ENCODE assay signal across 26 cellular contexts in the genomic region with DNA sequence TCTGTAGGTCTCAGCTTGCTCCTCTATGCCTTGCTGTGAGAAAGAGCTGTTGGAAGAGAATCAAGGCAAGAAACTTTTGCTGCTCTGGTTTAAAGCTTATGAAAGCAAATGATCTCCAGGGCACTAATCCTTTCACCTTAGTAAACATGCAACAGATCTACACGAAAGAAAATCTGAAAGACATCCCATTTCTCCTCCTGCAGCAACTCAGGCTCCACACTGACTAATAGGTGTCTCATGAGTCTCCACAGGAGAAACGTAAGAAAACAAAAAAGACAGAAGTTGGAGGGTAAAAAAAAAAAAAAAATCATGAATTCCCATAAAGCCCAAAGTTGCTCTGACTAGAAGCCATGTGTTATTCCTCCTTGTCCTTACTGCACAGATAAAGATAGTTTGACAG.
DNase-seq lines count a peak whose midpoint lies in the region; ATAC-seq and TF ChIP-seq lines count a peak whose summit lies in the region.
"Had no signal": no experiment of that assay in that cellular context is flagged by ENCODE, and none has a peak within 500 bp of the region (broad histone marks: within the 10 kb centered on the region; RNA-seq: fewer than 3 reads in every experiment).

No MANE protein-coding gene starts in this region.

- TF ChIP-seq CTCF in H9 (conservative IDR thresholded peaks at IDR 0.05) (no peak), VCaP (conservative IDR thresholded peaks at IDR 0.05) (no peak), epithelial cell of esophagus (IDR thresholded peaks at IDR 0.05; ENCODE audit: insufficient read depth, low read depth, low read length, missing control alignments) (no peak), omental fat pad (IDR thresholded peaks at IDR 0.05) (no peak)

- no peak overlapping the region for H3T11ph ChIP-seq in H9 (ENCODE audit: low read length)

- H3K4me2 ChIP-seq in H9 (ENCODE audit: insufficient read depth, insufficient read length, low read length), result no peak overlapping the region

- H3K79me2 ChIP-seq in H9 (ENCODE audit: insufficient read depth, low read length), result no peaks in the 10 kb centered on the region

- no peak overlapping the region for H3K4me3 ChIP-seq in epithelial cell of esophagus (ENCODE audit: low read length)
- H3K4me3 ChIP-seq in naive thymus-derived CD4-positive, alpha-beta T cell (ENCODE audit: low read length), result no peak overlapping the region
- H3K4me3 ChIP-seq: body of pancreas, right lobe of liver, transverse colon had no signal

- H3K9me3 ChIP-seq in H9 (ENCODE audit: control insufficient read depth, low read depth, low read length), result no peaks in the 10 kb centered on the region
- H3K9me3 ChIP-seq in naive thymus-derived CD4-positive, alpha-beta T cell (ENCODE audit: control insufficient read depth in 2 of 3, low read length in 3 of 3), result no peaks in the 10 kb centered on the region
- H3K9me3 ChIP-seq: body of pancreas, right lobe of liver, transverse colon had no signal

- WGBS in H9 (ENCODE audit: extremely low coverage, insufficient read length, low lambda C conversion rate), result no CpG with 5 or more reads among the region's 2 CpGs

- intact Hi-C loops in naive thymus-derived CD4-positive, alpha-beta T cell (cut with micrococcal nuclease), result no loop called here

- no peak overlapping the region for H2BK5ac ChIP-seq in H9 (ENCODE audit: insufficient read length, low read length)

- H3K9ac ChIP-seq in H9 (ENCODE audit: extremely low read depth, insufficient read length, low read length), result no peak overlapping the region

- H3K36me3 ChIP-seq in naive thymus-derived CD4-positive, alpha-beta T cell (ENCODE audit: control insufficient read depth in 2 of 3, insufficient read depth in 3 of 3, low read length in 3 of 3), result no peaks in the 10 kb centered on the region
- H3K36me3 ChIP-seq: right lobe of liver, transverse colon had no signal

- no peaks in the 10 kb centered on the region for H4K20me1 ChIP-seq in H9 (ENCODE audit: control insufficient read depth, insufficient read depth, insufficient read length)

- no peak overlapping the region for H3K14ac ChIP-seq in H9 (ENCODE audit: insufficient read depth, low read length)

- H4K5ac ChIP-seq in H9 (ENCODE audit: insufficient read length, low read depth, low read length), result no peak overlapping the region

- peak overlapping the region in 2 of 3 experiments; percentile 6 to 59; a peak in 2 of 7 replicates for H3K27ac Mint-ChIP-seq in H9
- H3K27ac Mint-ChIP-seq in naive thymus-derived CD4-positive, alpha-beta T cell, result no peak overlapping the region
- H3K27ac Mint-ChIP-seq: activated CD8-positive, alpha-beta memory T cell treated with anti-CD3 and anti-CD28 coated beads, Interleukin-2, amount 10 ng/mL, durations not matched to agents 7 days and 5 days; CD8-positive, alpha-beta memory T cell; IgD-negative memory B cell; memory B cell; progenitor cell of endocrine pancreas; T-helper 1 cell treated with Interleukin-12 subunit alpha and Interleukin-12 subunit beta and Interleukin-4 antibody, amounts not matched to agents 30 μg/mL and 1 μg/mL, for 36 hours had no signal

- H3K4ac ChIP-seq in H9 (ENCODE audit: low read depth, low read length), result no peak overlapping the region

- no peak overlapping the region for H4K8ac ChIP-seq in H9 (replicated peaks; ENCODE audit: insufficient read length, low read depth, low read length)

- no peaks in the 10 kb centered on the region for H3K79me1 ChIP-seq in H9 (ENCODE audit: insufficient read depth, low read depth, low read length, poor library complexity, severe bottlenecking)

- H3K36me3 Mint-ChIP-seq in H9 (ENCODE audit: insufficient read depth in 1 of 3, low read depth in 3 of 3), result no peaks in the 10 kb centered on the region
- no peaks in the 10 kb centered on the region for H3K36me3 Mint-ChIP-seq in naive thymus-derived CD4-positive, alpha-beta T cell
- H3K36me3 Mint-ChIP-seq: activated CD8-positive, alpha-beta memory T cell treated with anti-CD3 and anti-CD28 coated beads, Interleukin-2, amount 10 ng/mL, durations not matched to agents 7 days and 5 days; CD8-positive, alpha-beta memory T cell; IgD-negative memory B cell; memory B cell had no signal

- ATAC-seq in omental fat pad (ENCODE audit: low FRiP score) (peak; percentile 65), GM18867 (IDR thresholded peaks at IDR 0.05; ENCODE audit: unreplicated experiment) (no peak)
- no peak for ATAC-seq in naive thymus-derived CD4-positive, alpha-beta T cell
- ATAC-seq: activated CD8-positive, alpha-beta memory T cell treated with anti-CD3 and anti-CD28 coated beads, Interleukin-2, amount 10 ng/mL, durations not matched to agents 7 days and 5 days; activated T-cell treated with anti-CD3 and anti-CD28 coated beads, Interleukin-2, amount 50 U/mL, for 4 hours; body of pancreas; Panc1; right lobe of liver; SK-N-SH treated with all-trans-retinoic acid at 6 μM for 48 hours had no signal

- no peaks in the 10 kb centered on the region for H3K23me2 ChIP-seq in H9 (ENCODE audit: insufficient read length, low read depth, low read length, poor library complexity, severe bottlenecking)

- CTCF ChIA-PET in naive thymus-derived CD4-positive, alpha-beta T cell (lab: Charles Lee), result no interaction called here

- no peak overlapping the region for H3K18ac ChIP-seq in H9 (ENCODE audit: insufficient read length, low read depth, low read length)

- H2AFZ ChIP-seq in H9 (ENCODE audit: low read length), result no peak overlapping the region

- no peak overlapping the region for H2BK120ac ChIP-seq in H9 (ENCODE audit: low read depth, low read length, poor library complexity, severe bottlenecking)

- H3K4me1 ChIP-seq in H9 (ENCODE audit: insufficient read depth, low read length), result no peaks in the 10 kb centered on the region
- H3K4me1 ChIP-seq in naive thymus-derived CD4-positive, alpha-beta T cell (ENCODE audit: control insufficient read depth in 2 of 2, insufficient read depth in 2 of 2, low read length in 2 of 2), result peaks cover 0 to 3% of the 10 kb centered on the region in 2 donors
- H3K4me1 ChIP-seq: body of pancreas, right lobe of liver, transverse colon had no signal

- H3K56ac ChIP-seq in H9 (ENCODE audit: insufficient read length, low read depth, low read length), result no peak overlapping the region

- no peak overlapping the region for H2AK5ac ChIP-seq in H9 (ENCODE audit: insufficient read length, low read length)

- no peaks in the 10 kb centered on the region for H3K27me3 ChIP-seq in H9 (ENCODE audit: insufficient read depth, low read length)
- H3K27me3 ChIP-seq in naive thymus-derived CD4-positive, alpha-beta T cell (ENCODE audit: control insufficient read depth in 2 of 2, insufficient read depth in 2 of 2, low read length in 2 of 2), result no peaks in the 10 kb centered on the region
- H3K27me3 ChIP-seq: body of pancreas, right lobe of liver, transverse colon had no signal

- H3K9me3 Mint-ChIP-seq in H9, result no peaks in the 10 kb centered on the region; a peak in 1 of 5 replicates
- H3K9me3 Mint-ChIP-seq in naive thymus-derived CD4-positive, alpha-beta T cell, result peaks cover 0 to 2% (median 0%) of the 10 kb centered on the region in 11 donors
- H3K9me3 Mint-ChIP-seq: activated T-cell treated with anti-CD3 and anti-CD28 coated beads, Interleukin-2, amount 50 U/mL, for 4 hours; CD8-positive, alpha-beta memory T cell; immature natural killer cell; memory B cell; T-helper 1 cell treated with Interleukin-12 subunit alpha and Interleukin-12 subunit beta and Interleukin-4 antibody, amounts not matched to agents 30 μg/mL and 1 μg/mL, for 36 hours had no signal

- H2BK20ac ChIP-seq in H9 (ENCODE audit: low read depth, low read length, poor library complexity, severe bottlenecking), result no peak overlapping the region

- no peak overlapping the region for H2BK12ac ChIP-seq in H9 (ENCODE audit: insufficient read length, low read depth, low read length)

- no peak overlapping the region for H3K4me3 Mint-ChIP-seq in H9
- H3K4me3 Mint-ChIP-seq in naive thymus-derived CD4-positive, alpha-beta T cell, result no peak overlapping the region
- H3K4me3 Mint-ChIP-seq: activated CD8-positive, alpha-beta memory T cell treated with anti-CD3 and anti-CD28 coated beads, Interleukin-2, amount 10 ng/mL, durations not matched to agents 7 days and 5 days; activated T-cell treated with anti-CD3 and anti-CD28 coated beads, Interleukin-2, amount 50 U/mL, for 4 hours; CD8-positive, alpha-beta memory T cell; IgD-negative memory B cell; immature natural killer cell; memory B cell; T-helper 1 cell treated with Interleukin-12 subunit alpha and Interleukin-12 subunit beta and Interleukin-4 antibody, amounts not matched to agents 30 μg/mL and 1 μg/mL, for 36 hours had no signal

- no peak for DNase-seq in H9
- peak; percentile 35 for DNase-seq in epithelial cell of esophagus (ENCODE audit: low read depth)
- DNase-seq in omental fat pad (ENCODE audit: low spot score), result no peak
- DNase-seq in substantia nigra (lab: John Stamatoyannopoulos, UW), result no peak
- DNase-seq in naive thymus-derived CD4-positive, alpha-beta T cell, result no peak
- DNase-seq: activated CD4-positive, CD25-positive, alpha-beta regulatory T cell; activated CD8-positive, alpha-beta memory T cell treated with anti-CD3 and anti-CD28 coated beads, Interleukin-2, amount 10 ng/mL, durations not matched to agents 7 days and 5 days; activated gamma-delta T cell treated with Interleukin-2 at 50 U/mL for 16 hours; activated T-cell treated with anti-CD3 and anti-CD28 coated beads, Interleukin-2, amount 50 U/mL, for 4 hours; body of pancreas; CD8-positive, alpha-beta memory T cell; DMS 273 treated with DMSO at 0.1 percent for 48 hours; immature natural killer cell; NK-92 treated with Interleukin-12 subunit alpha and Interleukin-12 subunit beta, amount 100 ng/mL, for 24 hours; right lobe of liver; Right ventricle myocardium superior; stimulated activated CD4-positive, alpha-beta T cell treated with anti-CD3 and anti-CD28 coated beads, Interleukin-4, amount 100 ng/mL, for 1 hour; transverse colon had no signal

- H3K27me3 Mint-ChIP-seq in H9 (ENCODE audit: low read depth), result no peaks in the 10 kb centered on the region
- H3K27me3 Mint-ChIP-seq in naive thymus-derived CD4-positive, alpha-beta T cell, result peaks cover 0 to 25% (median 5%) of the 10 kb centered on the region in 5 donors
- H3K27me3 Mint-ChIP-seq: CD8-positive, alpha-beta memory T cell; IgD-negative memory B cell had no signal

- H4K91ac ChIP-seq in H9 (ENCODE audit: insufficient read length, low read depth, low read length), result no peak overlapping the region

- H2BK15ac ChIP-seq in H9 (ENCODE audit: low read depth, low read length), result no peak overlapping the region

- H3K27ac ChIP-seq in H9 (ENCODE audit: insufficient read length, low read depth, low read length), result no peak overlapping the region
- H3K27ac ChIP-seq in VCaP, result peak overlapping the region; percentile 19; the same call in 1 of the 2 replicates
- no peak overlapping the region for H3K27ac ChIP-seq in substantia nigra (ENCODE audit: low read depth, low read length, poor library complexity, severe bottlenecking)
- H3K27ac ChIP-seq in naive thymus-derived CD4-positive, alpha-beta T cell (ENCODE audit: low read depth, low read length), result no peak overlapping the region
- H3K27ac ChIP-seq: body of pancreas, right lobe of liver, transverse colon had no signal

- H3K23ac ChIP-seq in H9 (ENCODE audit: insufficient read length, low read depth, low read length), result no peak overlapping the region

- POLR2A ChIA-PET in naive thymus-derived CD4-positive, alpha-beta T cell (lab: Charles Lee), result no interaction called here

- peaks cover 15 to 16% of the 10 kb centered on the region in 2 experiments for H3K4me1 Mint-ChIP-seq in H9
- peaks cover 0 to 4% (median 0%) of the 10 kb centered on the region in 7 donors for H3K4me1 Mint-ChIP-seq in naive thymus-derived CD4-positive, alpha-beta T cell
- H3K4me1 Mint-ChIP-seq: IgD-negative memory B cell, memory B cell had no signal

Comparison
In these comparisons a context has a peak if more than half of its experiments do, and no peak if none do; other contexts are left out.
1. H3K27ac Mint-ChIP-seq: peak in H9 (2 of 3); none in naive thymus-derived CD4-positive, alpha-beta T cell (0 of 9).